ENCODE assay signal across 16 cellular contexts in the genomic region with DNA sequence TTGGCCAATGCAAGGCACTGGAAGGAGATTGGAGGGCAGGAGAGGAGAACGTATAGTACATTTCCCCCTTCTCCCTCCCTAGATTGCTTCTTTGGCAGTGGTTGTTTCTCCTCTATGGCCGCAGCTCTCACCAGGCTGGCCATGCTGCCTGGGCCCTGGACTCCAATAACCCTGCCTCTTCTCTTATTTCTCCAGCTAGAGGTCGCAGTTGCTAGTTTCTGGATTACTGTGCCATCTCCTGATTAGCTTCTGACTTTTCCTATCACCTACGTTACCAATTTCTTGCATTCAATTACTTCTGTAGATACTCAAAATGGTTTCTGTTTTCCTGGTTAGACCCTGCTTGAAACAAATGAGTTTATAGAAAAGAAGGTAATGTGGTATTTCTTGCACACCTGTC. TPM values are rescaled to one million over a fixed set of nuclear protein-coding genes. Genes with fewer than 3 reads are reported as not detected.
DNase-seq lines count a peak whose midpoint lies in the region; ATAC-seq and TF ChIP-seq lines count a peak whose summit lies in the region.
"Had no signal": no experiment of that assay in that cellular context is flagged by ENCODE, and none has a peak within 500 bp of the region (broad histone marks: within the 10 kb centered on the region; RNA-seq: fewer than 3 reads in every experiment).

No MANE protein-coding gene starts in this region.

- no peak overlapping the region for H3K4me3 ChIP-seq in cardiac muscle cell
- no peak overlapping the region for H3K4me3 ChIP-seq in right cardiac atrium (ENCODE audit: low read length)
- no peak overlapping the region for H3K4me3 ChIP-seq in PC-3 (ENCODE audit: low read length)
- no peak overlapping the region for H3K4me3 ChIP-seq in foreskin fibroblast (ENCODE audit: low read depth in 1 of 2, low read length in 2 of 2)
- H3K4me3 ChIP-seq: gastrocnemius medialis, MG63, upper lobe of left lung had no signal

- H3K36me3 Mint-ChIP-seq in type B pancreatic cell, result no peaks in the 10 kb centered on the region
- H3K36me3 Mint-ChIP-seq: activated naive CD8-positive, alpha-beta T cell treated with anti-CD3 and anti-CD28 coated beads for 36 hours had no signal

- WGBS in right cardiac atrium, result 75% methylated on average over 4 of the region's 4 CpGs

- CTCF ChIA-PET in PC-3 (lab: Charles Lee), result interaction anchor here (0.6 to 1.8 kb wide), 6 partner anchors 24 to 461 kb away, joined by 3 to 4 read pairs (median 4); no protein-coding TSS in a partner anchor

- H3K27me3 Mint-ChIP-seq in type B pancreatic cell, result no peaks in the 10 kb centered on the region

- H3K4me1 ChIP-seq in cardiac muscle cell (ENCODE audit: low read depth), result peaks cover 15% of the 10 kb centered on the region
- no peaks in the 10 kb centered on the region for H3K4me1 ChIP-seq in right cardiac atrium (ENCODE audit: control insufficient read depth, insufficient read depth, low read length)
- H3K4me1 ChIP-seq in PC-3 (ENCODE audit: insufficient read depth, low read length), result peaks cover 11% of the 10 kb centered on the region

- H3K27ac ChIP-seq in cardiac muscle cell (no peak overlapping the region), right cardiac atrium (ENCODE audit: low read length) (no peak overlapping the region), PC-3 (ENCODE audit: low read length) (no peak overlapping the region)
- H3K27ac ChIP-seq: gastrocnemius medialis, HL-60, upper lobe of left lung had no signal

- no peaks in the 10 kb centered on the region for H3K36me3 ChIP-seq in cardiac muscle cell
- no peaks in the 10 kb centered on the region for H3K36me3 ChIP-seq in PC-3 (ENCODE audit: low read depth, low read length)
- H3K36me3 ChIP-seq: gastrocnemius medialis, MG63, upper lobe of left lung had no signal

- no peak overlapping the region for H2AFZ ChIP-seq in PC-3 (ENCODE audit: low read length)

- H4K20me1 ChIP-seq in PC-3 (ENCODE audit: low read length), result peaks cover 12% of the 10 kb centered on the region; the same call in 1 of the 2 replicates

- no peak overlapping the region for H3K9ac ChIP-seq in PC-3 (ENCODE audit: low read length)

- H3K4me3 Mint-ChIP-seq in type B pancreatic cell, result peak overlapping the region; percentile 13
- H3K4me3 Mint-ChIP-seq: dendritic cell treated with granulocyte-macrophage colony-stimulating factor and Interleukin-4, amounts not matched to agents 40 ng/mL and 50 ng/mL, for 4 days had no signal

- no TSS peak for BruUV-seq in PC-3 (replicated peaks; lab: Mats Ljungman, UMichigan)

- H3K9me2 ChIP-seq in PC-3 (replicated peaks; ENCODE audit: low read length), result no peaks in the 10 kb centered on the region

- TF ChIP-seq CTCF in cardiac muscle cell (IDR thresholded peaks at IDR 0.05; ENCODE audit: low read depth, low read length) (peak; percentile 11), PC-3 (conservative IDR thresholded peaks at IDR 0.05; ENCODE audit: low read depth, low read length) (peak; percentile 65), foreskin fibroblast (IDR thresholded peaks at IDR 0.05; ENCODE audit: low read depth, low read length) (peak; percentile 6), type B pancreatic cell (conservative IDR thresholded peaks at IDR 0.05) (peak; percentile 29)

- peaks cover 10% of the 10 kb centered on the region for H3K4me1 Mint-ChIP-seq in type B pancreatic cell (ENCODE audit: unreplicated experiment)

- no peaks in the 10 kb centered on the region for H3K27me3 ChIP-seq in cardiac muscle cell
- H3K27me3 ChIP-seq in right cardiac atrium (ENCODE audit: control insufficient read depth, insufficient read depth), result no peaks in the 10 kb centered on the region
- H3K27me3 ChIP-seq in PC-3 (ENCODE audit: low read length), result no peaks in the 10 kb centered on the region
- H3K27me3 ChIP-seq: gastrocnemius medialis, MG63, upper lobe of left lung had no signal

- H3F3A ChIP-seq in PC-3 (ENCODE audit: low read length, unreplicated experiment), result no peaks in the 10 kb centered on the region

- H3K4me2 ChIP-seq in PC-3 (ENCODE audit: low read length), result no peak overlapping the region

- H3K9me3 Mint-ChIP-seq in type B pancreatic cell, result no peaks in the 10 kb centered on the region
- H3K9me3 Mint-ChIP-seq: activated naive CD8-positive, alpha-beta T cell treated with anti-CD3 and anti-CD28 coated beads for 36 hours; dendritic cell treated with granulocyte-macrophage colony-stimulating factor and Interleukin-4, amounts not matched to agents 40 ng/mL and 50 ng/mL, for 4 days had no signal

- no peak overlapping the region for H3K27ac Mint-ChIP-seq in type B pancreatic cell
- H3K27ac Mint-ChIP-seq: activated naive CD8-positive, alpha-beta T cell treated with anti-CD3 and anti-CD28 coated beads for 36 hours; dendritic cell treated with granulocyte-macrophage colony-stimulating factor and Interleukin-4, amounts not matched to agents 40 ng/mL and 50 ng/mL, for 4 days had no signal

- POLR2A ChIA-PET in PC-3 (lab: Charles Lee; ENCODE audit: unreplicated experiment), result no interaction called here

- ATAC-seq in right cardiac atrium (no peak), PC-3 (no peak), HG03354 (IDR thresholded peaks at IDR 0.05; ENCODE audit: poor library complexity, severe bottlenecking, unreplicated experiment) (no peak)
- ATAC-seq: gastrocnemius medialis, left lobe of liver, Right ventricle myocardium inferior had no signal

- H3K79me2 ChIP-seq in PC-3 (ENCODE audit: low read length), result peaks cover 25% of the 10 kb centered on the region

- H3K9me3 ChIP-seq in cardiac muscle cell (ENCODE audit: low read depth) (no peaks in the 10 kb centered on the region), right cardiac atrium (ENCODE audit: control insufficient read depth, low read length) (no peaks in the 10 kb centered on the region), PC-3 (ENCODE audit: low read length) (no peaks in the 10 kb centered on the region)
- H3K9me3 ChIP-seq: gastrocnemius medialis, MG63, upper lobe of left lung had no signal

- DNase-seq in cardiac muscle cell (ENCODE audit: low read depth in 1 of 2, low spot score in 1 of 2) (peak in 1 of 2 donors; percentile 43), right cardiac atrium (no peak), PC-3 (peak; percentile 39), foreskin fibroblast (no peak), type B pancreatic cell (ENCODE audit: extremely low spot score, unreplicated experiment) (no peak), NCI-H774 (lab: John Stamatoyannopoulos, UW) (no peak)
- DNase-seq in stimulated activated CD4-positive, alpha-beta T cell treated with anti-CD3 and anti-CD28 coated beads, Interleukin-4, amount 100 ng/mL, for 1 hour, result no peak
- DNase-seq: activated naive CD8-positive, alpha-beta T cell treated with anti-CD3 and anti-CD28 coated beads for 36 hours; gastrocnemius medialis; MG63; upper lobe of left lung had no signal

- intact Hi-C loops in right cardiac atrium (cut with DNase I) (no loop called here), PC-3 (cut with micrococcal nuclease) (loop anchor here (5.0 kb wide), 1 partner anchor 121 kb away; no protein-coding TSS in a partner anchor)

RNA-seq across cellular contexts. Expression of gene MACIR, which starts 2.4 kb away (rescaled TPM):
- total RNA-seq in cardiac muscle cell (11.6 and 12.5 TPM in 2 replicates), right cardiac atrium (1 to 10 TPM; 3.4 to 4.8 (median 4.2) TPM), PC-3 (2014; rRNA removed) (15.1 and 22.2 TPM in 2 replicates), type B pancreatic cell (ENCODE audit: low replicate concordance) (19.3 and 20.8 TPM in 2 replicates)
- polyA plus RNA-seq in cardiac muscle cell (9.6 and 21.8 TPM in 2 replicates), right cardiac atrium (3.0 TPM)

Comparison
In these comparisons a context has a peak if more than half of its experiments do, and no peak if none do; other contexts are left out.
1. CTCF ChIP-seq: peak in every context shown above with its lines; median percentile 65 in PC-3; 29 in type B pancreatic cell; 11 in cardiac muscle cell; 6 in foreskin fibroblast.